Comparison of ENCODE assay signal across 25 cellular contexts in genomic region chr21:44405091-44405947, GRCh38. TPM values are rescaled to one million over a fixed set of nuclear protein-coding genes. Genes with fewer than 3 reads are reported as not detected.
"Had no signal": no experiment of that assay in that cellular context is flagged by ENCODE, and none has a peak within 500 bp of the region (broad histone marks: within the 10 kb centered on the region; RNA-seq: fewer than 3 reads in every experiment).

No MANE protein-coding gene starts in this region.

- H3K9me3 ChIP-seq: breast epithelium, Peyer's patch had no signal

- H3K27ac ChIP-seq: breast epithelium, Peyer's patch, RWPE1 had no signal

- H3K9me3 Mint-ChIP-seq: activated naive CD4-positive, alpha-beta T cell treated with anti-CD3 and anti-CD28 coated beads, Interleukin-2, amount 50 U/mL, for 24 hours; T-cell had no signal

- ATAC-seq: T-cell had no signal

- DNase-seq: activated B cell treated with CpG ODN at 0.5 μM for 24 hours; activated CD4-positive, alpha-beta memory T cell treated with anti-CD3 and anti-CD28 coated beads, Interleukin-2, amount 10 ng/mL, durations not matched to agents 7 days and 5 days; activated CD4-positive, alpha-beta T cell treated with anti-CD3 and anti-CD28 coated beads, Interleukin-2, amount 50 U/mL, for 1 hour; activated CD8-positive, alpha-beta memory T cell treated with anti-CD3 and anti-CD28 coated beads, Interleukin-2, amount 50 U/mL, for 4 hours; activated effector memory CD4-positive, alpha-beta T cell treated with Interleukin-2 at 50 U/mL for 16 hours; activated naive CD4-positive, alpha-beta T cell; activated T-cell treated with anti-CD3 and anti-CD28 coated beads, Interleukin-2, amount 50 U/mL, for 1 hour; IMR-90; Kasumi-1; KBM-7; NCI-H1105 treated with DMSO at 0.1 percent for 48 hours; NCI-H1436 treated with DMSO at 0.1 percent for 48 hours; NCI-H187; NCI-H2081; NCI-H510A treated with DMSO at 0.1 percent for 48 hours; NCI-H69; SHP77; T-helper 2 cell; T1000 had no signal

- H3K4me1 Mint-ChIP-seq: activated B cell treated with CpG ODN at 0.5 μM for 24 hours had no signal

- H3K27ac Mint-ChIP-seq: activated B cell treated with CpG ODN at 0.5 μM for 24 hours; activated CD4-positive, alpha-beta memory T cell treated with anti-CD3 and anti-CD28 coated beads, Interleukin-2, amount 10 ng/mL, durations not matched to agents 7 days and 5 days; activated naive CD4-positive, alpha-beta T cell treated with anti-CD3 and anti-CD28 coated beads, Interleukin-2, amount 50 U/mL, for 24 hours; activated T-helper 1 cell treated with anti-CD3 and anti-CD28 coated beads, Interleukin-12 subunit alpha, Interleukin-12 subunit beta, Interleukin-2, Interleukin-4 antibody, amounts not matched to agents 30 ng/mL and 10 ng/mL and 1 ng/mL, durations not matched to agents 14 hours and 24 hours and 36 hours had no signal

- H3K36me3 ChIP-seq: breast epithelium, Peyer's patch had no signal

- H3K27me3 Mint-ChIP-seq: activated B cell treated with CpG ODN at 0.5 μM for 24 hours; activated CD4-positive, alpha-beta memory T cell treated with anti-CD3 and anti-CD28 coated beads, Interleukin-2, amount 10 ng/mL, durations not matched to agents 7 days and 5 days; activated naive CD4-positive, alpha-beta T cell treated with anti-CD3 and anti-CD28 coated beads, Interleukin-2, amount 50 U/mL, for 24 hours; T-cell had no signal

- H3K27me3 ChIP-seq: Peyer's patch had no signal

- H3K4me3 Mint-ChIP-seq: activated B cell treated with CpG ODN at 0.5 μM for 24 hours; activated CD4-positive, alpha-beta memory T cell treated with anti-CD3 and anti-CD28 coated beads, Interleukin-2, amount 10 ng/mL, durations not matched to agents 7 days and 5 days; activated naive CD4-positive, alpha-beta T cell treated with anti-CD3 and anti-CD28 coated beads, Interleukin-2, amount 50 U/mL, for 24 hours; activated T-helper 1 cell treated with anti-CD3 and anti-CD28 coated beads, Interleukin-12 subunit alpha, Interleukin-12 subunit beta, Interleukin-2, Interleukin-4 antibody, amounts not matched to agents 30 ng/mL and 10 ng/mL and 1 ng/mL, durations not matched to agents 14 hours and 24 hours and 36 hours; T-cell had no signal

- H3K4me3 ChIP-seq: breast epithelium, Peyer's patch had no signal

- H3K4me1 ChIP-seq: breast epithelium, Peyer's patch had no signal

RNA-seq across cellular contexts. Expression of gene TRPM2, which starts 51.9 kb away (rescaled TPM):
- total RNA-seq: IMR-90 had no signal
